17 cellular contexts compared by ENCODE assay signal in genomic region chr16:81473066-81473488, GRCh38. TPM values are rescaled to one million over a fixed set of nuclear protein-coding genes. Genes with fewer than 3 reads are reported as not detected.
DNase-seq lines count a peak whose midpoint lies in the region; ATAC-seq and TF ChIP-seq lines count a peak whose summit lies in the region.
"Had no signal": no experiment of that assay in that cellular context is flagged by ENCODE, and none has a peak within 500 bp of the region (broad histone marks: within the 10 kb centered on the region; RNA-seq: fewer than 3 reads in every experiment).

No MANE protein-coding gene starts in this region.

- H2AFZ ChIP-seq in GM23338, result no peak overlapping the region

- H3K9me3 Mint-ChIP-seq in GM23338, result no peaks in the 10 kb centered on the region
- H3K9me3 Mint-ChIP-seq in activated CD8-positive, alpha-beta T cell treated with anti-CD3 and anti-CD28 coated beads, Interleukin-2, amount 10 ng/mL, durations not matched to agents 7 days and 5 days (ENCODE audit: insufficient read depth), result no peaks in the 10 kb centered on the region
- no peaks in the 10 kb centered on the region for H3K9me3 Mint-ChIP-seq in T-helper 2 cell treated with Interferon-gamma antibody and Interleukin-4, amounts not matched to agents 5 μg/mL and 100 μg/mL, for 36 hours
- H3K9me3 Mint-ChIP-seq: activated T-helper 1 cell treated with anti-CD3 and anti-CD28 coated beads, Interleukin-12 subunit alpha, Interleukin-12 subunit beta, Interleukin-2, Interleukin-4 antibody, amounts not matched to agents 30 ng/mL and 10 ng/mL and 1 ng/mL, durations not matched to agents 14 hours and 24 hours and 36 hours had no signal

- DNase-seq in GM23338 (ENCODE audit: low spot score) (peak; percentile 22), right cardiac atrium (peak in 2 of 3 donors; percentile 61 to 67), spleen (no peak), UCSD-AML1 (lab: John Stamatoyannopoulos, UW; ENCODE audit: unreplicated experiment) (no peak)
- no peak for DNase-seq in activated CD8-positive, alpha-beta T cell treated with anti-CD3 and anti-CD28 coated beads, Interleukin-2, amount 10 ng/mL, durations not matched to agents 7 days and 5 days
- no peak for DNase-seq in T-helper 2 cell treated with Interferon-gamma antibody and Interleukin-4, amounts not matched to agents 5 μg/mL and 100 μg/mL, for 36 hours (ENCODE audit: low spot score)
- DNase-seq: activated CD4-positive, alpha-beta T cell treated with anti-CD3 and anti-CD28 coated beads, Interleukin-2, amount 50 U/mL, for 1 hour; EL; foreskin fibroblast; KBM-7; NCI-H1105 treated with DMSO at 0.1 percent for 48 hours; NCI-H2227 treated with DMSO at 0.1 percent for 48 hours; testis had no signal

- no peaks in the 10 kb centered on the region for H3K9me2 ChIP-seq in GM23338 (ENCODE audit: insufficient read depth)

- H3K27ac ChIP-seq in GM23338 (ENCODE audit: low read depth) (no peak overlapping the region), right cardiac atrium (ENCODE audit: low read length) (peak overlapping the region; percentile 2), spleen (peak overlapping the region; percentile 24 to 95 (median 64))
- H3K27ac ChIP-seq: SJSA1 had no signal

- peak; percentile 57 for ATAC-seq in GM23338
- no peak for ATAC-seq in activated CD8-positive, alpha-beta T cell treated with anti-CD3 and anti-CD28 coated beads, Interleukin-2, amount 10 ng/mL, durations not matched to agents 7 days and 5 days
- peak; percentile 12 to 43 for ATAC-seq in right cardiac atrium
- no peak for ATAC-seq in HG03460 (IDR thresholded peaks at IDR 0.05; ENCODE audit: unreplicated experiment)
- ATAC-seq in GM18870 (IDR thresholded peaks at IDR 0.05; ENCODE audit: unreplicated experiment), result no peak

- no peak for TF ChIP-seq CTCF in GM23338 (conservative IDR thresholded peaks at IDR 0.05; ENCODE audit: low read depth in 2 of 2)
- no peak for TF ChIP-seq CTCF in spleen (IDR thresholded peaks at IDR 0.05 in 8 of 11, conservative IDR thresholded peaks at IDR 0.05 in 3 of 11)

- no peak for TF ChIP-seq POLR2A in spleen (IDR thresholded peaks at IDR 0.05)

- no peaks in the 10 kb centered on the region; the same call in 1 of the 2 replicates for H3K4me1 ChIP-seq in GM23338 (ENCODE audit: insufficient read depth)
- peaks cover 18% of the 10 kb centered on the region for H3K4me1 ChIP-seq in right cardiac atrium (ENCODE audit: control insufficient read depth, insufficient read depth, low read length)
- peaks cover 50 to 100% (median 98%) of the 10 kb centered on the region in 6 donors for H3K4me1 ChIP-seq in spleen
- H3K4me1 ChIP-seq: SJSA1 had no signal

- H3K27ac Mint-ChIP-seq in GM23338, result peak overlapping the region; percentile 54
- H3K27ac Mint-ChIP-seq in activated CD8-positive, alpha-beta T cell treated with anti-CD3 and anti-CD28 coated beads, Interleukin-2, amount 10 ng/mL, durations not matched to agents 7 days and 5 days, result peak overlapping the region; percentile 15
- no peak overlapping the region for H3K27ac Mint-ChIP-seq in T-helper 2 cell treated with Interferon-gamma antibody and Interleukin-4, amounts not matched to agents 5 μg/mL and 100 μg/mL, for 36 hours
- H3K27ac Mint-ChIP-seq: activated T-helper 1 cell treated with anti-CD3 and anti-CD28 coated beads, Interleukin-12 subunit alpha, Interleukin-12 subunit beta, Interleukin-2, Interleukin-4 antibody, amounts not matched to agents 30 ng/mL and 10 ng/mL and 1 ng/mL, durations not matched to agents 14 hours and 24 hours and 36 hours had no signal

- no peak overlapping the region for H3K4me3 Mint-ChIP-seq in GM23338
- H3K4me3 Mint-ChIP-seq in activated CD8-positive, alpha-beta T cell treated with anti-CD3 and anti-CD28 coated beads, Interleukin-2, amount 10 ng/mL, durations not matched to agents 7 days and 5 days, result no peak overlapping the region
- H3K4me3 Mint-ChIP-seq in T-helper 2 cell treated with Interferon-gamma antibody and Interleukin-4, amounts not matched to agents 5 μg/mL and 100 μg/mL, for 36 hours, result no peak overlapping the region
- H3K4me3 Mint-ChIP-seq: activated T-helper 1 cell treated with anti-CD3 and anti-CD28 coated beads, Interleukin-12 subunit alpha, Interleukin-12 subunit beta, Interleukin-2, Interleukin-4 antibody, amounts not matched to agents 30 ng/mL and 10 ng/mL and 1 ng/mL, durations not matched to agents 14 hours and 24 hours and 36 hours had no signal

- peaks cover 18% of the 10 kb centered on the region; the same call in 1 of the 2 replicates for H3F3A ChIP-seq in GM23338 (replicated peaks; ENCODE audit: low read depth)

- H3K27me3 ChIP-seq in GM23338 (ENCODE audit: insufficient read depth) (no peaks in the 10 kb centered on the region), right cardiac atrium (ENCODE audit: control insufficient read depth, insufficient read depth) (no peaks in the 10 kb centered on the region), spleen (replicated peaks in 1 of 7) (no peaks in the 10 kb centered on the region)
- H3K27me3 ChIP-seq: SJSA1, testis had no signal

- CTCF ChIA-PET in activated CD8-positive, alpha-beta T cell treated with anti-CD3 and anti-CD28 coated beads, Interleukin-2, amount 10 ng/mL, durations not matched to agents 7 days and 5 days (lab: Charles Lee), result no interaction called here

- H3K79me2 ChIP-seq in GM23338 (replicated peaks; ENCODE audit: insufficient read depth), result peaks cover 95% of the 10 kb centered on the region

- 55% methylated on average over 14 of the region's 14 CpGs for WGBS in right cardiac atrium
- 74 to 80% (median 77%) methylated on average over 10 to 14 of the region's 14 CpGs for WGBS in spleen, 5 donors

- peaks cover 3% of the 10 kb centered on the region for H3K27me3 Mint-ChIP-seq in GM23338 (ENCODE audit: insufficient read depth, low read depth, poor library complexity)
- no peaks in the 10 kb centered on the region for H3K27me3 Mint-ChIP-seq in activated CD8-positive, alpha-beta T cell treated with anti-CD3 and anti-CD28 coated beads, Interleukin-2, amount 10 ng/mL, durations not matched to agents 7 days and 5 days (ENCODE audit: low read depth)
- H3K27me3 Mint-ChIP-seq in T-helper 2 cell treated with Interferon-gamma antibody and Interleukin-4, amounts not matched to agents 5 μg/mL and 100 μg/mL, for 36 hours (ENCODE audit: low read depth), result no peaks in the 10 kb centered on the region

- H3K4me3 ChIP-seq in GM23338, result no peak overlapping the region
- H3K4me3 ChIP-seq in right cardiac atrium (ENCODE audit: low read length), result no peak overlapping the region
- H3K4me3 ChIP-seq in spleen, result no peak overlapping the region
- H3K4me3 ChIP-seq: SJSA1, testis had no signal

- no peaks in the 10 kb centered on the region for H3K36me3 ChIP-seq in GM23338 (ENCODE audit: insufficient read depth)
- H3K36me3 ChIP-seq in spleen, result peaks cover 0 to 22% (median 0%) of the 10 kb centered on the region in 6 donors

- H3K9me3 ChIP-seq in right cardiac atrium (ENCODE audit: control insufficient read depth, low read length) (no peaks in the 10 kb centered on the region), spleen (no peaks in the 10 kb centered on the region)
- H3K9me3 ChIP-seq: SJSA1, testis had no signal

- POLR2A ChIA-PET in activated CD8-positive, alpha-beta T cell treated with anti-CD3 and anti-CD28 coated beads, Interleukin-2, amount 10 ng/mL, durations not matched to agents 7 days and 5 days (lab: Charles Lee), result interaction anchor here (0.6 to 1.0 kb wide), 3 partner anchors 9 to 27 kb away, joined by 3 to 4 read pairs (median 3); no protein-coding TSS in a partner anchor

- intact Hi-C loops in right cardiac atrium (cut with DNase I) (no loop called here), spleen (cut with DNase I; ENCODE audit: low total_unique reads) (no loop called here)

- peaks cover 23% of the 10 kb centered on the region for H3K4me1 Mint-ChIP-seq in GM23338
- peaks cover 97% of the 10 kb centered on the region for H3K4me1 Mint-ChIP-seq in activated CD8-positive, alpha-beta T cell treated with anti-CD3 and anti-CD28 coated beads, Interleukin-2, amount 10 ng/mL, durations not matched to agents 7 days and 5 days (ENCODE audit: low read depth)
- H3K4me1 Mint-ChIP-seq in T-helper 2 cell treated with Interferon-gamma antibody and Interleukin-4, amounts not matched to agents 5 μg/mL and 100 μg/mL, for 36 hours (ENCODE audit: low read depth), result peaks cover 79% of the 10 kb centered on the region

- no peak overlapping the region for H3K4me2 ChIP-seq in GM23338

- H3K36me3 Mint-ChIP-seq in GM23338 (ENCODE audit: low read depth), result peaks cover 30% of the 10 kb centered on the region
- H3K36me3 Mint-ChIP-seq in activated CD8-positive, alpha-beta T cell treated with anti-CD3 and anti-CD28 coated beads, Interleukin-2, amount 10 ng/mL, durations not matched to agents 7 days and 5 days (ENCODE audit: low read depth), result peaks cover 66% of the 10 kb centered on the region
- H3K36me3 Mint-ChIP-seq in T-helper 2 cell treated with Interferon-gamma antibody and Interleukin-4, amounts not matched to agents 5 μg/mL and 100 μg/mL, for 36 hours (ENCODE audit: low read depth), result peaks cover 47% of the 10 kb centered on the region

- peaks cover 61% of the 10 kb centered on the region for H4K20me1 ChIP-seq in GM23338 (replicated peaks; ENCODE audit: insufficient read depth)

TF ChIP-seq in GM23338, 12 proteins besides CTCF, POLR2A, EP300 and RAD21 (continues in another document):
- TF ChIP-seq NANOG (IDR thresholded peaks at IDR 0.05; ENCODE audit: borderline replicate concordance), result no peak

RNA-seq across cellular contexts. Expression of gene CMIP, which starts 28.5 kb away (rescaled TPM):
- total RNA-seq in GM23338 (2014; rRNA removed; shearing (Covaris generic)), result 49.8 and 62.3 TPM in 2 replicates
- 9.5 and 10.5 TPM in 2 replicates for polyA plus RNA-seq in GM23338 (2016; fragmentation: Nextera tagmentation; extraction: Ambion mirVana)
- total RNA-seq in activated CD8-positive, alpha-beta T cell treated with anti-CD3 and anti-CD28 coated beads, Interleukin-2, amount 10 ng/mL, durations not matched to agents 7 days and 5 days, result 10 to 100 TPM; 62.5 to 70.4 TPM
- total RNA-seq in right cardiac atrium, result 10 to 100 TPM; 15.8 to 29.0 (median 21.3) TPM
- polyA plus RNA-seq in right cardiac atrium, result 9.0 TPM
- 100 to 1,000 TPM in 1 of 7 donors, 10 to 100 TPM in 6; 49.9 to 107 (median 67.1) TPM for total RNA-seq in spleen
- 10 to 100 TPM in 1 of 3 donors, 1 to 10 TPM in 2; 6.0 to 11.8 (median 6.2) TPM for polyA plus RNA-seq in spleen

Comparison
In these comparisons a context has a peak if more than half of its experiments do, and no peak if none do; other contexts are left out.
1. ATAC-seq: peak in GM23338 (single experiment) and right cardiac atrium (2 of 2); none in activated CD8-positive, alpha-beta T cell treated with anti-CD3 and anti-CD28 coated beads, Interleukin-2, amount 10 ng/mL, durations not matched to agents 7 days and 5 days (single experiment), HG03460 (single experiment) and GM18870 (single experiment).
2. DNase-seq: peak in GM23338 (single experiment) and right cardiac atrium (2 of 3); none in activated CD8-positive, alpha-beta T cell treated with anti-CD3 and anti-CD28 coated beads, Interleukin-2, amount 10 ng/mL, durations not matched to agents 7 days and 5 days (single experiment), spleen (single experiment), T-helper 2 cell treated with Interferon-gamma antibody and Interleukin-4, amounts not matched to agents 5 μg/mL and 100 μg/mL, for 36 hours (single experiment) and UCSD-AML1 (single experiment).